In the genomic region with DNA sequence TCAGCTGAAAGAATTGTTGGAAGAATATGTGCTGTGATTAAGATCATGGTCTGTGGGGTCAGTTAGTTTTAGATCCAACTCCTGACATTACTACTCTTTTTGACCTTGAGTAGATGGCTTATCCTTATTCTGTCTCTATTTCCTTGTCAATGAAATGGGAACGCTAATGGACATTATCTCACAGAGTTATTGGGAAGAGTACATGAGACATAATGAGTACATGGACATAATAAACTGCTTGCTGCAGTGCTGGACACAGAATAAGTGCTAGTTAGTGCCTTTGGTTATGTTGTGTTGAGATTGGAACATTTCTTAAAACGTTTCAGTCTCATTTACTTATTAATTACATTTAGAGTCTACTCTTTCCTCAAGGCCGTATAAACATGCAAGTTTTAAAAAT, we compare ENCODE assay signal across 25 cellular contexts. TPM values are rescaled to one million over a fixed set of nuclear protein-coding genes. Genes with fewer than 3 reads are reported as not detected.
DNase-seq lines count a peak whose midpoint lies in the region; ATAC-seq, FAIRE-seq and TF ChIP-seq lines count a peak whose summit lies in the region.
"Had no signal": no experiment of that assay in that cellular context is flagged by ENCODE, and none has a peak within 500 bp of the region (broad histone marks: within the 10 kb centered on the region; RNA-seq: fewer than 3 reads in every experiment).

No MANE protein-coding gene starts in this region.

- H3K9me3 Mint-ChIP-seq in activated CD8-positive, alpha-beta T cell treated with anti-CD3 and anti-CD28 coated beads for 36 hours, result no peaks in the 10 kb centered on the region
- H3K9me3 Mint-ChIP-seq in activated CD8-positive, alpha-beta T cell treated with anti-CD3 and anti-CD28 coated beads, Interleukin-2, amount 10 ng/mL, durations not matched to agents 7 days and 5 days (ENCODE audit: insufficient read depth), result no peaks in the 10 kb centered on the region
- H3K9me3 Mint-ChIP-seq in Caco-2 (ENCODE audit: unreplicated experiment), result no peaks in the 10 kb centered on the region
- H3K9me3 Mint-ChIP-seq: CD8-positive, alpha-beta memory T cell; H9 had no signal

- H3K4me1 Mint-ChIP-seq in activated CD8-positive, alpha-beta T cell treated with anti-CD3 and anti-CD28 coated beads for 36 hours (ENCODE audit: low read depth), result peaks cover 41% of the 10 kb centered on the region
- peaks cover 3% of the 10 kb centered on the region for H3K4me1 Mint-ChIP-seq in activated CD8-positive, alpha-beta T cell treated with anti-CD3 and anti-CD28 coated beads, Interleukin-2, amount 10 ng/mL, durations not matched to agents 7 days and 5 days (ENCODE audit: low read depth)
- peaks cover 28% of the 10 kb centered on the region for H3K4me1 Mint-ChIP-seq in Caco-2 (ENCODE audit: low read depth, unreplicated experiment)

- no peak for TF ChIP-seq CTCF in activated CD8-positive, alpha-beta T cell treated with anti-CD3 and anti-CD28 coated beads for 36 hours (IDR thresholded peaks at IDR 0.05)
- TF ChIP-seq CTCF in HepG2 (CRISPR knock-in tag; IDR thresholded peaks at IDR 0.05) (no peak), right lobe of liver (IDR thresholded peaks at IDR 0.05) (no peak), K562 (IDR thresholded peaks at IDR 0.05 in 2 of 3, conservative IDR thresholded peaks at IDR 0.05 in 1 of 3; ENCODE audit: insufficient read depth in 2 of 3, low read depth in 1 of 3, low read length in 3 of 3) (no peak), Caco-2 (IDR thresholded peaks at IDR 0.05; ENCODE audit: insufficient read depth in 1 of 2, low read depth in 1 of 2, low read length in 1 of 2, severe bottlenecking in 1 of 2, unreplicated experiment in 1 of 2) (no peak)

- no peak overlapping the region for H3K4me2 ChIP-seq in HepG2 (ENCODE audit: low read depth, low read length)
- no peak overlapping the region for H3K4me2 ChIP-seq in K562 (ENCODE audit: insufficient read depth, low read length)
- H3K4me2 ChIP-seq: BLaER1 had no signal

- CTCF ChIA-PET in activated CD8-positive, alpha-beta T cell treated with anti-CD3 and anti-CD28 coated beads for 36 hours (lab: Charles Lee), result interaction anchor here (1.3 to 5.8 kb wide), 2 partner anchors 25 to 43 kb away, joined by 3 to 31 read pairs; partner anchors contain the start of gene MAPK14
- CTCF ChIA-PET in activated CD8-positive, alpha-beta T cell treated with anti-CD3 and anti-CD28 coated beads, Interleukin-2, amount 10 ng/mL, durations not matched to agents 7 days and 5 days (lab: Charles Lee), result interaction anchor here (1.5 to 1.6 kb wide), 2 partner anchors 21 to 24 kb away, joined by 3 read pairs; no protein-coding TSS in a partner anchor
- CTCF ChIA-PET in HepG2 (lab: Yijun Ruan, JAX; ENCODE audit: low intra/inter-chr PET ratio, low total read pairs), result no interaction called here
- CTCF ChIA-PET in K562 (lab: Yijun Ruan, JAX; ENCODE audit: low intra/inter-chr PET ratio), result no interaction called here
- CTCF ChIA-PET in Caco-2 (lab: Charles Lee), result no interaction called here

- POLR2A ChIA-PET in activated CD8-positive, alpha-beta T cell treated with anti-CD3 and anti-CD28 coated beads for 36 hours (lab: Charles Lee), result no interaction called here
- POLR2A ChIA-PET in activated CD8-positive, alpha-beta T cell treated with anti-CD3 and anti-CD28 coated beads, Interleukin-2, amount 10 ng/mL, durations not matched to agents 7 days and 5 days (lab: Charles Lee), result no interaction called here
- POLR2A ChIA-PET in HepG2 (lab: Yijun Ruan, JAX), result no interaction called here
- POLR2A ChIA-PET in K562 (lab: Yijun Ruan, JAX), result no interaction called here
- POLR2A ChIA-PET in Caco-2 (lab: Charles Lee), result no interaction called here

- H4K20me1 ChIP-seq in HepG2 (ENCODE audit: insufficient read depth, low read length), result peaks cover 5% of the 10 kb centered on the region; the same call in 1 of the 2 replicates
- H4K20me1 ChIP-seq in K562 (replicated peaks; ENCODE audit: control insufficient read depth, insufficient read depth, low read length), result peaks cover 20% of the 10 kb centered on the region

- no peak for DNase-seq in activated CD8-positive, alpha-beta T cell treated with anti-CD3 and anti-CD28 coated beads for 36 hours
- no peak for DNase-seq in activated CD8-positive, alpha-beta T cell treated with anti-CD3 and anti-CD28 coated beads, Interleukin-2, amount 10 ng/mL, durations not matched to agents 7 days and 5 days
- DNase-seq in HepG2 (ENCODE audit: low spot score), result no peak
- no peak for DNase-seq in right lobe of liver
- no peak for DNase-seq in K562 (ENCODE audit: extremely low read depth in 1 of 4, low spot score in 3 of 4)
- DNase-seq in Caco-2, result no peak
- no peak for DNase-seq in GOT3 (lab: John Stamatoyannopoulos, UW)
- DNase-seq: Calu3; CD4-positive, CD25-positive, alpha-beta regulatory T cell; CD8-positive, alpha-beta memory T cell; DMS79 treated with DMSO at 0.1 percent for 48 hours; GF-D8; H9 had no signal

- H3K4me3 ChIP-seq in HepG2 (replicated peaks in 1 of 3; ENCODE audit: insufficient read depth in 1 of 3, low read depth in 2 of 3, low read length in 3 of 3) (no peak overlapping the region), right lobe of liver (no peak overlapping the region), K562 (no peak overlapping the region), Caco-2 (ENCODE audit: low read depth, low read length) (no peak overlapping the region)
- H3K4me3 ChIP-seq: BLaER1 had no signal

- H2AFZ ChIP-seq in HepG2 (ENCODE audit: low read length) (no peak overlapping the region), K562 (ENCODE audit: low read depth, low read length) (no peak overlapping the region)

- no peak overlapping the region for H3K9ac ChIP-seq in HepG2 (ENCODE audit: insufficient read depth, low read depth, low read length)
- no peak overlapping the region for H3K9ac ChIP-seq in K562 (ENCODE audit: insufficient read depth in 1 of 2, low read depth in 2 of 2, low read length in 2 of 2)
- H3K9ac ChIP-seq: BLaER1 had no signal

- no peak overlapping the region for H3K4me3 Mint-ChIP-seq in activated CD8-positive, alpha-beta T cell treated with anti-CD3 and anti-CD28 coated beads for 36 hours
- H3K4me3 Mint-ChIP-seq in activated CD8-positive, alpha-beta T cell treated with anti-CD3 and anti-CD28 coated beads, Interleukin-2, amount 10 ng/mL, durations not matched to agents 7 days and 5 days, result no peak overlapping the region
- no peak overlapping the region for H3K4me3 Mint-ChIP-seq in Caco-2 (ENCODE audit: unreplicated experiment)
- H3K4me3 Mint-ChIP-seq: B cell; CD4-positive, CD25-positive, alpha-beta regulatory T cell; CD8-positive, alpha-beta memory T cell; H9 had no signal

- no peak overlapping the region for H3K27ac ChIP-seq in HepG2 (ENCODE audit: extremely low read length, insufficient read depth, low read length)
- H3K27ac ChIP-seq in right lobe of liver, result no peak overlapping the region
- no peak overlapping the region for H3K27ac ChIP-seq in K562 (ENCODE audit: extremely low read depth, low read depth, low read length)
- H3K27ac ChIP-seq: 22Rv1, BLaER1, C4-2B had no signal

- peaks cover 69% of the 10 kb centered on the region for H3K79me2 ChIP-seq in HepG2 (ENCODE audit: insufficient read depth, low read length)
- H3K79me2 ChIP-seq in K562 (ENCODE audit: control insufficient read depth, insufficient read depth, low read length), result peaks cover 41% of the 10 kb centered on the region

- TF ChIP-seq EP300 in HepG2 (IDR thresholded peaks at IDR 0.05; ENCODE audit: low read depth in 2 of 2, low read length in 2 of 2), result no peak
- no peak for TF ChIP-seq EP300 in HepG2 (CRISPR knock-in tag; IDR thresholded peaks at IDR 0.05; ENCODE audit: borderline replicate concordance)
- TF ChIP-seq EP300 in K562 (IDR thresholded peaks at IDR 0.05; ENCODE audit: low read length), result no peak

- in situ Hi-C loops in HepG2 (cut with HindIII; ENCODE audit: extremely low pct_ligation_motif_present, low pct_unique_long_range_greater_than_20kb) (no loop called here), K562 (cut with MboI) (no loop called here)

- H3K27me3 Mint-ChIP-seq in activated CD8-positive, alpha-beta T cell treated with anti-CD3 and anti-CD28 coated beads for 36 hours, result no peaks in the 10 kb centered on the region
- H3K27me3 Mint-ChIP-seq in activated CD8-positive, alpha-beta T cell treated with anti-CD3 and anti-CD28 coated beads, Interleukin-2, amount 10 ng/mL, durations not matched to agents 7 days and 5 days (ENCODE audit: low read depth), result no peaks in the 10 kb centered on the region
- H3K27me3 Mint-ChIP-seq in Caco-2 (ENCODE audit: insufficient read depth, unreplicated experiment), result no peaks in the 10 kb centered on the region
- H3K27me3 Mint-ChIP-seq: B cell; CD4-positive, CD25-positive, alpha-beta regulatory T cell; CD8-positive, alpha-beta memory T cell had no signal

- H3K27me3 ChIP-seq in HepG2 (ENCODE audit: control insufficient read depth in 1 of 2, insufficient read depth in 2 of 2, low read length in 2 of 2) (no peaks in the 10 kb centered on the region), right lobe of liver (no peaks in the 10 kb centered on the region), K562 (ENCODE audit: control insufficient read depth in 2 of 2, insufficient read depth in 2 of 2, low read length in 2 of 2) (no peaks in the 10 kb centered on the region), Caco-2 (replicated peaks; ENCODE audit: control insufficient read depth, insufficient read depth, low read length) (no peaks in the 10 kb centered on the region)
- H3K27me3 ChIP-seq: BLaER1 had no signal

- H3K9me3 ChIP-seq in HepG2 (ENCODE audit: low read length) (no peaks in the 10 kb centered on the region), right lobe of liver (no peaks in the 10 kb centered on the region), K562 (replicated peaks; ENCODE audit: control insufficient read depth, insufficient read depth, low read depth, low read length) (no peaks in the 10 kb centered on the region), Caco-2 (no peaks in the 10 kb centered on the region)
- H3K9me3 ChIP-seq: BLaER1 had no signal

- no TSS peak for BruUV-seq in HepG2 (replicated peaks; lab: Mats Ljungman, UMichigan)
- BruUV-seq in K562 (replicated peaks; lab: Mats Ljungman, UMichigan), result no TSS peak
- BruUV-seq in Caco-2 (replicated peaks; lab: Mats Ljungman, UMichigan), result no TSS peak

- 93% methylated on average over 3 of the region's 3 CpGs for WGBS in HepG2 (ENCODE audit: low lambda C conversion rate)
- 73% methylated on average over 3 of the region's 3 CpGs for WGBS in right lobe of liver (ENCODE audit: insufficient coverage, low coverage, low lambda C conversion rate, missing lambda C conversion rate)
- WGBS in K562 (ENCODE audit: insufficient coverage, low coverage, missing lambda C conversion rate), result 64% methylated on average over 3 of the region's 3 CpGs

- intact Hi-C loops in activated CD8-positive, alpha-beta T cell treated with anti-CD3 and anti-CD28 coated beads for 36 hours (cut with micrococcal nuclease), result no loop called here
- intact Hi-C loops in HepG2 (cut with micrococcal nuclease; ENCODE audit: unreplicated experiment) (no loop called here), right lobe of liver (cut with DNase I) (no loop called here), K562 (cut with micrococcal nuclease) (no loop called here), Caco-2 (cut with micrococcal nuclease; ENCODE audit: unreplicated experiment) (no loop called here)

- FAIRE-seq in HepG2 (lab: Jason Lieb, UNC) (no peak), K562 (lab: Jason Lieb, UNC) (no peak)
- FAIRE-seq: A204.1, GM12891, GM18507, H1 had no signal

- H3K36me3 ChIP-seq in HepG2 (replicated peaks in 1 of 2; ENCODE audit: control insufficient read depth in 1 of 2, insufficient read depth in 2 of 2, low read length in 2 of 2) (peaks cover 0 to 15% of the 10 kb centered on the region in 2 experiments; a peak in 2 of 5 replicates), right lobe of liver (peaks cover 0 to 4% (median 0%) of the 10 kb centered on the region in 4 donors), K562 (ENCODE audit: control insufficient read depth, insufficient read depth, low read length) (peaks cover 11% of the 10 kb centered on the region; the same call in 2 of the 3 replicates), Caco-2 (ENCODE audit: control insufficient read depth, insufficient read depth, low read length) (no peaks in the 10 kb centered on the region)

- peak overlapping the region; percentile 9 for H3K27ac Mint-ChIP-seq in activated CD8-positive, alpha-beta T cell treated with anti-CD3 and anti-CD28 coated beads for 36 hours
- no peak overlapping the region for H3K27ac Mint-ChIP-seq in activated CD8-positive, alpha-beta T cell treated with anti-CD3 and anti-CD28 coated beads, Interleukin-2, amount 10 ng/mL, durations not matched to agents 7 days and 5 days
- H3K27ac Mint-ChIP-seq in Caco-2 (ENCODE audit: unreplicated experiment), result no peak overlapping the region
- H3K27ac Mint-ChIP-seq: B cell, H9 had no signal

- H3K36me3 Mint-ChIP-seq in activated CD8-positive, alpha-beta T cell treated with anti-CD3 and anti-CD28 coated beads for 36 hours (ENCODE audit: low read depth), result peaks cover 7% of the 10 kb centered on the region
- H3K36me3 Mint-ChIP-seq in activated CD8-positive, alpha-beta T cell treated with anti-CD3 and anti-CD28 coated beads, Interleukin-2, amount 10 ng/mL, durations not matched to agents 7 days and 5 days (ENCODE audit: low read depth), result peaks cover 8% of the 10 kb centered on the region
- H3K36me3 Mint-ChIP-seq in Caco-2 (ENCODE audit: insufficient read depth, unreplicated experiment), result peaks cover 19% of the 10 kb centered on the region

- peaks cover 6% of the 10 kb centered on the region for H3K9me1 ChIP-seq in K562 (ENCODE audit: control insufficient read depth, insufficient read depth, low read length)

- TF ChIP-seq POLR2A in HepG2 (IDR thresholded peaks at IDR 0.05; ENCODE audit: insufficient read depth in 1 of 2, low read depth in 2 of 2, low read length in 2 of 2), result no peak
- TF ChIP-seq POLR2A in right lobe of liver (IDR thresholded peaks at IDR 0.05), result no peak
- no peak for TF ChIP-seq POLR2A in K562 (conservative IDR thresholded peaks at IDR 0.05)

- H3K4me1 ChIP-seq in HepG2 (ENCODE audit: insufficient read depth, low read length) (peaks cover 47% of the 10 kb centered on the region), right lobe of liver (peaks cover 0 to 43% (median 4%) of the 10 kb centered on the region in 4 donors), K562 (replicated peaks in 1 of 2; ENCODE audit: control insufficient read depth in 2 of 2, insufficient read depth in 2 of 2, low read length in 2 of 2) (peaks cover 6 to 16% of the 10 kb centered on the region in 2 experiments; a peak in 3 of 5 replicates), Caco-2 (peaks cover 31% of the 10 kb centered on the region)
- H3K4me1 ChIP-seq: BLaER1 had no signal

- TF ChIP-seq RAD21 in HepG2 (CRISPR knock-in tag; IDR thresholded peaks at IDR 0.05) (no peak), K562 (CRISPR knock-in tag; conservative IDR thresholded peaks at IDR 0.05 in 1 of 2, IDR thresholded peaks at IDR 0.05 in 1 of 2) (no peak)

- ATAC-seq in activated CD8-positive, alpha-beta T cell treated with anti-CD3 and anti-CD28 coated beads for 36 hours, result no peak
- no peak for ATAC-seq in activated CD8-positive, alpha-beta T cell treated with anti-CD3 and anti-CD28 coated beads, Interleukin-2, amount 10 ng/mL, durations not matched to agents 7 days and 5 days
- ATAC-seq in HepG2 (no peak), right lobe of liver (no peak), K562 (no peak)
- ATAC-seq: HCT116 had no signal

RNA-seq across cellular contexts. Expression of gene MAPK14, which starts 42.6 kb away (rescaled TPM):
- total RNA-seq in activated CD8-positive, alpha-beta T cell treated with anti-CD3 and anti-CD28 coated beads for 36 hours, result 10 to 100 TPM; 45.7 to 49.8 TPM
- total RNA-seq in activated CD8-positive, alpha-beta T cell treated with anti-CD3 and anti-CD28 coated beads, Interleukin-2, amount 10 ng/mL, durations not matched to agents 7 days and 5 days, result 10 to 100 TPM; 59.3 to 59.5 TPM
- 67.3 and 74.9 TPM in 2 replicates for total RNA-seq in HepG2 (2016; rRNA removed; fragmentation: Illumina TruSeq; extraction: Trizol)
- 7.2 and 7.5 TPM in 2 replicates for total RNA-seq in HepG2 (2016; cell fraction: cytosol; rRNA removed; fragmentation: Illumina TruSeq; extraction: Trizol; ENCODE audit: low read depth)
- total RNA-seq in HepG2 (2016; cell fraction: insoluble cytoplasmic fraction; rRNA removed; fragmentation: Illumina TruSeq; extraction: Trizol), result 67.5 and 68.5 TPM in 2 replicates
- total RNA-seq in HepG2 (2016; cell fraction: membrane; rRNA removed; fragmentation: Illumina TruSeq; extraction: Trizol), result 20.7 and 21.7 TPM in 2 replicates
- 113 and 120 TPM in 2 replicates for total RNA-seq in HepG2 (2016; cell fraction: nucleus; rRNA removed; fragmentation: Illumina TruSeq; extraction: Trizol)
- polyA plus RNA-seq in HepG2 (2011; rRNA removed), result 52.0 and 66.3 TPM in 2 replicates
- 29.4 and 43.0 TPM in 2 replicates for polyA plus RNA-seq in HepG2 (2011; cell fraction: cytosol; rRNA removed)
- 53.6 and 57.1 TPM in 2 replicates for polyA plus RNA-seq in HepG2 (2011; cell fraction: nucleus; rRNA removed)
- 53.3 and 55.6 TPM in 2 replicates for polyA plus RNA-seq in HepG2 (2012)
- polyA plus RNA-seq in HepG2 (2016; cell fraction: cytosol; fragmentation: Illumina TruSeq; extraction: Trizol; ENCODE audit: low read depth), result 2.4 and 3.2 TPM in 2 replicates
- 53.0 and 55.3 TPM in 2 replicates for polyA plus RNA-seq in HepG2 (2016; cell fraction: insoluble cytoplasmic fraction; fragmentation: Illumina TruSeq; extraction: Trizol; ENCODE audit: low read depth)
- 8.8 and 9.7 TPM in 2 replicates for polyA plus RNA-seq in HepG2 (2016; cell fraction: membrane; fragmentation: Illumina TruSeq; extraction: Trizol; ENCODE audit: low read depth)
- 90.3 and 105 TPM in 2 replicates for polyA plus RNA-seq in HepG2 (2016; cell fraction: nucleus; fragmentation: Illumina TruSeq; extraction: Trizol; ENCODE audit: insufficient read depth, low read depth)
- 75.6 and 86.1 TPM in 2 replicates for polyA minus RNA-seq in HepG2 (2011; rRNA and poly(A)+ RNA removed; ENCODE audit: low replicate concordance)
- polyA minus RNA-seq in HepG2 (2011; cell fraction: cytosol; rRNA and poly(A)+ RNA removed), result 50.6 and 54.7 TPM in 2 replicates
- 204 and 254 TPM in 2 replicates for polyA minus RNA-seq in HepG2 (2011; cell fraction: nucleus; rRNA and poly(A)+ RNA removed)
- total RNA-seq in right lobe of liver, result 10 to 100 TPM; 37.9 to 53.3 (median 45.3) TPM
- total RNA-seq in K562 (2011; cell fraction: chromatin; rRNA removed; ENCODE audit: low replicate concordance), result 97.7 and 174 TPM in 2 replicates
- total RNA-seq in K562 (2011; cell fraction: nucleolus; rRNA removed), result 48.2 and 54.3 TPM in 2 replicates
- 120 and 207 TPM in 2 replicates for total RNA-seq in K562 (2011; cell fraction: nucleoplasm; rRNA removed)
- total RNA-seq in K562 (2014; rRNA removed), result 27.8 and 34.0 TPM in 2 replicates
- total RNA-seq in K562 (2014; rRNA removed; fragmentation: Illumina TruSeq; extraction: Trizol), result 41.5 and 42.5 TPM in 2 replicates
- total RNA-seq in K562 (2015; rRNA removed; fragmentation: Illumina TruSeq; extraction: Trizol), result 41.9 and 44.9 TPM in 2 replicates
- total RNA-seq in K562 (2021), result 37.2 and 45.4 TPM in 2 replicates
- polyA plus RNA-seq in K562 (2011; rRNA removed), result 57.9 and 62.7 TPM in 2 replicates
- polyA plus RNA-seq in K562 (2011; cell fraction: cytosol; rRNA removed), result 22.2 and 39.3 TPM in 2 replicates
- polyA plus RNA-seq in K562 (2011; cell fraction: nucleus; rRNA removed), result 44.9 and 53.3 TPM in 2 replicates
- 28.4 and 30.6 TPM in 2 replicates for polyA plus RNA-seq in K562 (2012)
- 31.3 and 35.5 TPM in 2 replicates for polyA plus RNA-seq in K562 (2014; fragmentation: Illumina TruSeq; extraction: Trizol)
- 10 to 100 TPM in 1 of 2 experiments, 1 to 10 TPM in 1; 8.8 to 11.8 TPM for polyA plus RNA-seq in K562 (2014; fragmentation: Nextera tagmentation; extraction: Ambion mirVana)
- polyA plus RNA-seq in K562 (2014; rRNA removed), result 30.1 and 32.7 TPM in 2 replicates
- 102 and 107 TPM in 2 replicates for polyA minus RNA-seq in K562 (2011; rRNA and poly(A)+ RNA removed)
- polyA minus RNA-seq in K562 (2011; cell fraction: cytosol; rRNA and poly(A)+ RNA removed), result 25.3 and 39.2 TPM in 2 replicates
- polyA minus RNA-seq in K562 (2011; cell fraction: nucleus; rRNA and poly(A)+ RNA removed), result 51.0 and 75.9 TPM in 2 replicates
- 69.3 and 72.0 TPM in 2 replicates for total RNA-seq in Caco-2 (2022)

RNA-seq across cellular contexts. Expression of gene SLC26A8, which starts 45.8 kb away (rescaled TPM):
- not detected for total RNA-seq in activated CD8-positive, alpha-beta T cell treated with anti-CD3 and anti-CD28 coated beads for 36 hours
- total RNA-seq in activated CD8-positive, alpha-beta T cell treated with anti-CD3 and anti-CD28 coated beads, Interleukin-2, amount 10 ng/mL, durations not matched to agents 7 days and 5 days, result not detected
- total RNA-seq in HepG2 (2016; rRNA removed; fragmentation: Illumina TruSeq; extraction: Trizol) (not detected in 2 replicates), right lobe of liver (under 1 TPM; 0.06 to 0.33 (median 0.09) TPM), K562 (2014; rRNA removed) (not detected in 2 replicates), K562 (2014; rRNA removed; fragmentation: Illumina TruSeq; extraction: Trizol) (not detected in 2 replicates), K562 (2015; rRNA removed; fragmentation: Illumina TruSeq; extraction: Trizol) (not detected in 2 replicates), K562 (2021) (not detected in 2 replicates), Caco-2 (2022) (1.4 and 1.8 TPM in 2 replicates)
- total RNA-seq in HepG2 (2016; cell fraction: cytosol; rRNA removed; fragmentation: Illumina TruSeq; extraction: Trizol; ENCODE audit: low read depth), result not detected in 2 replicates
- 0.11 TPM in 1 of 2 replicates, not detected in the other for total RNA-seq in HepG2 (2016; cell fraction: insoluble cytoplasmic fraction; rRNA removed; fragmentation: Illumina TruSeq; extraction: Trizol)
- not detected in 2 replicates for total RNA-seq in HepG2 (2016; cell fraction: membrane; rRNA removed; fragmentation: Illumina TruSeq; extraction: Trizol)
- 0.09 and 0.12 TPM in 2 replicates for total RNA-seq in HepG2 (2016; cell fraction: nucleus; rRNA removed; fragmentation: Illumina TruSeq; extraction: Trizol)
- polyA plus RNA-seq in HepG2 (2011; rRNA removed) (0.42 and 0.46 TPM in 2 replicates), K562 (2011; rRNA removed) (not detected in 2 replicates), K562 (2014; fragmentation: Illumina TruSeq; extraction: Trizol) (not detected in 2 replicates), K562 (2014; fragmentation: Nextera tagmentation; extraction: Ambion mirVana) (not detected), K562 (2014; rRNA removed) (not detected in 2 replicates)
- 0.16 and 0.17 TPM in 2 replicates for polyA plus RNA-seq in HepG2 (2011; cell fraction: cytosol; rRNA removed)
- 0.64 and 1.1 TPM in 2 replicates for polyA plus RNA-seq in HepG2 (2011; cell fraction: nucleus; rRNA removed)
- 0.05 and 0.16 TPM in 2 replicates for polyA plus RNA-seq in HepG2 (2012)
- polyA plus RNA-seq in HepG2 (2016; cell fraction: cytosol; fragmentation: Illumina TruSeq; extraction: Trizol; ENCODE audit: low read depth), result not detected in 2 replicates
- 0.11 TPM in 1 of 2 replicates, not detected in the other for polyA plus RNA-seq in HepG2 (2016; cell fraction: insoluble cytoplasmic fraction; fragmentation: Illumina TruSeq; extraction: Trizol; ENCODE audit: low read depth)
- not detected in 2 replicates for polyA plus RNA-seq in HepG2 (2016; cell fraction: membrane; fragmentation: Illumina TruSeq; extraction: Trizol; ENCODE audit: low read depth)
- 0.15 and 0.28 TPM in 2 replicates for polyA plus RNA-seq in HepG2 (2016; cell fraction: nucleus; fragmentation: Illumina TruSeq; extraction: Trizol; ENCODE audit: insufficient read depth, low read depth)
- polyA minus RNA-seq in HepG2 (2011; rRNA and poly(A)+ RNA removed; ENCODE audit: low replicate concordance), result 0.42 TPM in 1 of 2 replicates, not detected in the other
- 0.26 TPM in 1 of 2 replicates, not detected in the other for polyA minus RNA-seq in HepG2 (2011; cell fraction: cytosol; rRNA and poly(A)+ RNA removed)
- polyA minus RNA-seq in HepG2 (2011; cell fraction: nucleus; rRNA and poly(A)+ RNA removed), result 0.39 and 0.50 TPM in 2 replicates
- total RNA-seq in K562 (2011; cell fraction: chromatin; rRNA removed; ENCODE audit: low replicate concordance), result not detected in 2 replicates
- total RNA-seq in K562 (2011; cell fraction: nucleolus; rRNA removed), result not detected in 2 replicates
- not detected in 2 replicates for total RNA-seq in K562 (2011; cell fraction: nucleoplasm; rRNA removed)
- not detected in 2 replicates for polyA plus RNA-seq in K562 (2011; cell fraction: cytosol; rRNA removed)
- polyA plus RNA-seq in K562 (2011; cell fraction: nucleus; rRNA removed), result not detected in 2 replicates
- not detected in 2 replicates for polyA plus RNA-seq in K562 (2012)
- polyA minus RNA-seq in K562 (2011; rRNA and poly(A)+ RNA removed), result not detected in 2 replicates
- not detected in 2 replicates for polyA minus RNA-seq in K562 (2011; cell fraction: cytosol; rRNA and poly(A)+ RNA removed)
- not detected in 2 replicates for polyA minus RNA-seq in K562 (2011; cell fraction: nucleus; rRNA and poly(A)+ RNA removed)
- total RNA-seq: B cell; Calu3; CD4-positive, CD25-positive, alpha-beta regulatory T cell; CD8-positive, alpha-beta memory T cell; Daoy; G401 had no signal
- polyA plus RNA-seq: AG04450; CD4-positive, CD25-positive, alpha-beta regulatory T cell; CD8-positive, alpha-beta memory T cell had no signal

Comparison
In these comparisons a context has a peak if more than half of its experiments do, and no peak if none do; other contexts are left out.
1. CTCF ChIA-PET loops: an anchor here in activated CD8-positive, alpha-beta T cell treated with anti-CD3 and anti-CD28 coated beads for 36 hours (1.3 to 5.8 kb wide) and activated CD8-positive, alpha-beta T cell treated with anti-CD3 and anti-CD28 coated beads, Interleukin-2, amount 10 ng/mL, durations not matched to agents 7 days and 5 days (1.5 to 1.6 kb wide); none called in HepG2, K562 and Caco-2.